ENCODE assay signal across 13 cellular contexts in the genomic region with DNA sequence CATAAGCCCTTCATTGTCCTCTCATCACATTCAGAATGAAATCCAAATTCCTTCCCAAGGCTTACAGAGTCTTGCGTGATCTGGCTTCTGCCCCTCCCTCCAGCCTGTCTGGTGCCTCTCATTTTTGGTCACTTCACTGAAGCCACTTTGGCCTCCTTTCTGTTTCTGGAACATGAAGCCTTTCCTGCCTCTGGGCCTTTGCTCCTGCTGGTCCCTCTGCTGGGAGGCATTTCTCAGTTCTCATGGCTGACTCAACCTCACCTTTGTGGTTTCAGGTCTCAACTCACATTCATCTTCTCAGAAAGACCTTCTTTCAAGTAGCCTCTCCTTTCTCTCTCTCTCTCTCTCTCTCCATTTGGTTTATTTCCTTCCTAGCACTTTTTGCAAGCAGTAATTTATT. TPM values are rescaled to one million over a fixed set of nuclear protein-coding genes. Genes with fewer than 3 reads are reported as not detected.
DNase-seq lines count a peak whose midpoint lies in the region; ATAC-seq and TF ChIP-seq lines count a peak whose summit lies in the region.
"Had no signal": no experiment of that assay in that cellular context is flagged by ENCODE, and none has a peak within 500 bp of the region (broad histone marks: within the 10 kb centered on the region; RNA-seq: fewer than 3 reads in every experiment).

No MANE protein-coding gene starts in this region.

- no TSS peak for BruUV-seq in Calu3 (replicated peaks; lab: Mats Ljungman, UMichigan)

- no peak overlapping the region for H3K27ac ChIP-seq in prostate gland
- H3K27ac ChIP-seq: BLaER1 had no signal

- H3K9me3 ChIP-seq in prostate gland: no peaks in the 10 kb centered on the region
- H3K9me3 ChIP-seq: BLaER1 had no signal

- H3K36me3 Mint-ChIP-seq in Calu3 (ENCODE audit: insufficient read depth, unreplicated experiment): no peaks in the 10 kb centered on the region
- H3K36me3 Mint-ChIP-seq in activated T-helper 1 cell treated with anti-CD3 and anti-CD28 coated beads, Interleukin-12 subunit alpha, Interleukin-12 subunit beta, Interleukin-2, Interleukin-4 antibody, amounts not matched to agents 30 ng/mL and 10 ng/mL and 1 ng/mL, durations not matched to agents 14 hours and 24 hours and 36 hours (ENCODE audit: low read depth): peaks cover 15% of the 10 kb centered on the region

- H3K27ac Mint-ChIP-seq in Calu3 (ENCODE audit: unreplicated experiment): no peak overlapping the region
- peak overlapping the region; percentile 16 for H3K27ac Mint-ChIP-seq in activated T-helper 1 cell treated with anti-CD3 and anti-CD28 coated beads, Interleukin-12 subunit alpha, Interleukin-12 subunit beta, Interleukin-2, Interleukin-4 antibody, amounts not matched to agents 30 ng/mL and 10 ng/mL and 1 ng/mL, durations not matched to agents 14 hours and 24 hours and 36 hours

- H3K27me3 Mint-ChIP-seq in Calu3 (ENCODE audit: unreplicated experiment): no peaks in the 10 kb centered on the region
- no peaks in the 10 kb centered on the region for H3K27me3 Mint-ChIP-seq in activated T-helper 1 cell treated with anti-CD3 and anti-CD28 coated beads, Interleukin-12 subunit alpha, Interleukin-12 subunit beta, Interleukin-2, Interleukin-4 antibody, amounts not matched to agents 30 ng/mL and 10 ng/mL and 1 ng/mL, durations not matched to agents 14 hours and 24 hours and 36 hours (ENCODE audit: insufficient read depth)

- no peaks in the 10 kb centered on the region for H3K27me3 ChIP-seq in prostate gland (replicated peaks; ENCODE audit: insufficient read depth)
- H3K27me3 ChIP-seq: BLaER1 had no signal

- in situ Hi-C loops in GM13977 (cut with MboI; ENCODE audit: low pct_unique_long_range_greater_than_20kb, low sequenced_read_pairs, unreplicated experiment): no loop called here

- peaks cover 8% of the 10 kb centered on the region for H3K4me1 Mint-ChIP-seq in Calu3 (ENCODE audit: low read depth, unreplicated experiment)
- H3K4me1 Mint-ChIP-seq in activated T-helper 1 cell treated with anti-CD3 and anti-CD28 coated beads, Interleukin-12 subunit alpha, Interleukin-12 subunit beta, Interleukin-2, Interleukin-4 antibody, amounts not matched to agents 30 ng/mL and 10 ng/mL and 1 ng/mL, durations not matched to agents 14 hours and 24 hours and 36 hours (ENCODE audit: low read depth): peaks cover 53% of the 10 kb centered on the region

- TF ChIP-seq CTCF in Calu3 (IDR thresholded peaks at IDR 0.05; ENCODE audit: unreplicated experiment) (no peak), prostate gland (IDR thresholded peaks at IDR 0.05) (no peak), GM13977 (IDR thresholded peaks at IDR 0.05; ENCODE audit: extremely low read depth, insufficient read depth, missing control alignments) (no peak)

- CTCF ChIA-PET in Calu3 (lab: Charles Lee): no interaction called here

- no peaks in the 10 kb centered on the region for H3K9me3 Mint-ChIP-seq in Calu3 (ENCODE audit: low read depth, unreplicated experiment)
- peaks cover 21% of the 10 kb centered on the region for H3K9me3 Mint-ChIP-seq in activated T-helper 1 cell treated with anti-CD3 and anti-CD28 coated beads, Interleukin-12 subunit alpha, Interleukin-12 subunit beta, Interleukin-2, Interleukin-4 antibody, amounts not matched to agents 30 ng/mL and 10 ng/mL and 1 ng/mL, durations not matched to agents 14 hours and 24 hours and 36 hours

- intact Hi-C loops in Calu3 (cut with micrococcal nuclease; ENCODE audit: unreplicated experiment): no loop called here
- intact Hi-C loops in activated T-helper 1 cell treated with anti-CD3 and anti-CD28 coated beads, Interleukin-12 subunit alpha, Interleukin-12 subunit beta, Interleukin-2, Interleukin-4 antibody, amounts not matched to agents 30 ng/mL and 10 ng/mL and 1 ng/mL, durations not matched to agents 14 hours and 24 hours and 36 hours (cut with micrococcal nuclease): loop anchor here (1.0 kb wide), 1 partner anchor 8 kb away; no protein-coding TSS in a partner anchor
- intact Hi-C loops in prostate gland (cut with DNase I): no loop called here
- intact Hi-C loops in posterior vena cava (cut with DNase I): no loop called here
- intact Hi-C loops in cardiac septum (cut with DNase I): no loop called here

- H3K4me3 ChIP-seq in prostate gland: no peak overlapping the region
- H3K4me3 ChIP-seq: BLaER1 had no signal

- no peak for TF ChIP-seq POLR2A in prostate gland (IDR thresholded peaks at IDR 0.05)

- no peaks in the 10 kb centered on the region for H3K4me1 ChIP-seq in prostate gland (replicated peaks)
- H3K4me1 ChIP-seq: BLaER1 had no signal

- no peaks in the 10 kb centered on the region for H3K36me3 ChIP-seq in prostate gland
- H3K36me3 ChIP-seq: BLaER1 had no signal

- 96% methylated on average over 1 of the region's 1 CpG for WGBS in prostate gland

- peak; percentile 11 for DNase-seq in Calu3
- DNase-seq in activated T-helper 1 cell treated with anti-CD3 and anti-CD28 coated beads, Interleukin-12 subunit alpha, Interleukin-12 subunit beta, Interleukin-2, Interleukin-4 antibody, amounts not matched to agents 30 ng/mL and 10 ng/mL and 1 ng/mL, durations not matched to agents 14 hours and 24 hours and 36 hours (ENCODE audit: low spot score): peak; percentile 19
- no peak for DNase-seq in prostate gland (ENCODE audit: low spot score)
- DNase-seq in posterior vena cava (ENCODE audit: low spot score): no peak
- no peak for DNase-seq in GM13977 (ENCODE audit: low spot score)
- DNase-seq in cardiac septum (ENCODE audit: low spot score): no peak
- DNase-seq: effector CD4-positive, alpha-beta T cell; NCI-H1436; right cardiac atrium; T1000 had no signal

- H3K4me3 Mint-ChIP-seq in Calu3 (ENCODE audit: low read depth, unreplicated experiment): no peak overlapping the region
- peak overlapping the region; percentile 5 for H3K4me3 Mint-ChIP-seq in activated T-helper 1 cell treated with anti-CD3 and anti-CD28 coated beads, Interleukin-12 subunit alpha, Interleukin-12 subunit beta, Interleukin-2, Interleukin-4 antibody, amounts not matched to agents 30 ng/mL and 10 ng/mL and 1 ng/mL, durations not matched to agents 14 hours and 24 hours and 36 hours

- ATAC-seq in GM19043 (IDR thresholded peaks at IDR 0.05; ENCODE audit: low read depth, unreplicated experiment) (peak; percentile 80), HG02885 (IDR thresholded peaks at IDR 0.05; ENCODE audit: poor library complexity, unreplicated experiment) (peak; percentile 71)
- ATAC-seq: right cardiac atrium had no signal

RNA-seq across cellular contexts. Expression of gene BHLHE40, which starts 43.9 kb away (rescaled TPM):
- total RNA-seq in Calu3 (2022) (62.2 and 71.9 TPM in 2 replicates), prostate gland (10 to 100 TPM; 32.3 to 52.0 TPM), posterior vena cava (10 to 100 TPM; 87.8 to 89.9 TPM), cardiac septum (71.5 TPM)
- total RNA-seq in activated T-helper 1 cell treated with anti-CD3 and anti-CD28 coated beads, Interleukin-12 subunit alpha, Interleukin-12 subunit beta, Interleukin-2, Interleukin-4 antibody, amounts not matched to agents 30 ng/mL and 10 ng/mL and 1 ng/mL, durations not matched to agents 14 hours and 24 hours and 36 hours: 449 and 458 TPM in 2 replicates

Comparison
In these comparisons a context has a peak if more than half of its experiments do, and no peak if none do; other contexts are left out.
1. DNase-seq: peak in Calu3 (single experiment) and activated T-helper 1 cell treated with anti-CD3 and anti-CD28 coated beads, Interleukin-12 subunit alpha, Interleukin-12 subunit beta, Interleukin-2, Interleukin-4 antibody, amounts not matched to agents 30 ng/mL and 10 ng/mL and 1 ng/mL, durations not matched to agents 14 hours and 24 hours and 36 hours (single experiment); none in prostate gland (single experiment), posterior vena cava (single experiment), GM13977 (single experiment) and cardiac septum (single experiment).